ENCODE assay signal across 39 cellular contexts in genomic region chr12:111038075-111038474, GRCh38. TPM values are rescaled to one million over a fixed set of nuclear protein-coding genes. Genes with fewer than 3 reads are reported as not detected.
"Had no signal": no experiment of that assay in that cellular context is flagged by ENCODE, and none has a peak within 500 bp of the region (broad histone marks: within the 10 kb centered on the region; RNA-seq: fewer than 3 reads in every experiment).

No MANE protein-coding gene starts in this region.

- H3K9me3 ChIP-seq: Peyer's patch had no signal

- H3K4me3 ChIP-seq: cardiac muscle cell, Peyer's patch had no signal

- H3K36me3 ChIP-seq: cardiac muscle cell, Peyer's patch, WERI-Rb-1 had no signal

- H3K27ac Mint-ChIP-seq: activated CD4-positive, alpha-beta T cell treated with anti-CD3 and anti-CD28 coated beads, Interleukin-2, amount 10 ng/mL, durations not matched to agents 24 days and 14 days; activated CD8-positive, alpha-beta T cell treated with anti-CD3 and anti-CD28 coated beads for 36 hours; activated naive CD8-positive, alpha-beta T cell treated with anti-CD3 and anti-CD28 coated beads for 36 hours; activated T-cell treated with anti-CD3 and anti-CD28 coated beads, Interleukin-2, amount 50 U/mL, for 72 hours; activated T-helper 17 cell treated with anti-CD3 and anti-CD28 coated beads, Interleukin-2, amount 50 U/mL, for 72 hours had no signal

- H3K9me3 Mint-ChIP-seq: activated CD4-positive, alpha-beta T cell treated with anti-CD3 and anti-CD28 coated beads, Interleukin-2, amount 10 ng/mL, durations not matched to agents 24 days and 14 days; activated CD8-positive, alpha-beta T cell treated with anti-CD3 and anti-CD28 coated beads for 36 hours; activated naive CD8-positive, alpha-beta T cell treated with anti-CD3 and anti-CD28 coated beads for 36 hours; activated T-cell treated with anti-CD3 and anti-CD28 coated beads, Interleukin-2, amount 50 U/mL, for 72 hours; activated T-helper 17 cell treated with anti-CD3 and anti-CD28 coated beads, Interleukin-2, amount 50 U/mL, for 72 hours; central memory CD8-positive, alpha-beta T cell had no signal

- H3K36me3 Mint-ChIP-seq: activated naive CD8-positive, alpha-beta T cell treated with anti-CD3 and anti-CD28 coated beads for 36 hours had no signal

- DNase-seq: activated CD4-positive, alpha-beta T cell treated with anti-CD3 and anti-CD28 coated beads, Interleukin-2, amount 10 ng/mL, durations not matched to agents 24 days and 14 days; activated CD4-positive, alpha-beta T cell treated with anti-CD3 and anti-CD28 coated beads, Interleukin-2, amount 50 U/mL, for 4 hours; activated CD4-positive, CD25-positive, alpha-beta regulatory T cell; activated CD8-positive, alpha-beta T cell treated with anti-CD3 and anti-CD28 coated beads for 36 hours; activated naive CD4-positive, alpha-beta T cell; activated naive CD4-positive, alpha-beta T cell treated with anti-CD3 and anti-CD28 coated beads, Interleukin-2, amount 50 U/mL, for 16 hours; activated naive CD8-positive, alpha-beta T cell treated with anti-CD3 and anti-CD28 coated beads for 36 hours; activated T-cell treated with anti-CD3 and anti-CD28 coated beads, Interleukin-2, amount 50 U/mL, for 1 hour; activated T-cell treated with anti-CD3 and anti-CD28 coated beads, Interleukin-2, amount 50 U/mL, for 72 hours; amniotic stem cell; aorta; Karpas-422; KBM-7; NCI-H1092; NCI-H1417; NCI-H146; NCI-H187; NCI-H2029 treated with DMSO at 0.1 percent for 48 hours; NCI-H2107; NCI-H2171; NCI-H510A; NCI-H526; NCI-H748 treated with DMSO at 0.1 percent for 48 hours; PC-3; Peyer's patch; RPMI8226; SIG-M5; SW 1271; T-helper 1 cell; T-helper 2 cell; T-helper 9 cell; WERI-Rb-1 had no signal

- H3K27ac ChIP-seq: cardiac muscle cell, Peyer's patch, WERI-Rb-1 had no signal

- H3K4me3 Mint-ChIP-seq: activated CD4-positive, alpha-beta T cell treated with anti-CD3 and anti-CD28 coated beads, Interleukin-2, amount 10 ng/mL, durations not matched to agents 24 days and 14 days; activated CD8-positive, alpha-beta T cell treated with anti-CD3 and anti-CD28 coated beads for 36 hours; activated naive CD8-positive, alpha-beta T cell treated with anti-CD3 and anti-CD28 coated beads for 36 hours; activated T-cell treated with anti-CD3 and anti-CD28 coated beads, Interleukin-2, amount 50 U/mL, for 72 hours; activated T-helper 17 cell treated with anti-CD3 and anti-CD28 coated beads, Interleukin-2, amount 50 U/mL, for 72 hours; central memory CD8-positive, alpha-beta T cell had no signal

- ATAC-seq: activated CD8-positive, alpha-beta T cell treated with anti-CD3 and anti-CD28 coated beads for 36 hours; activated T-cell treated with anti-CD3 and anti-CD28 coated beads, Interleukin-2, amount 50 U/mL, for 72 hours; activated T-helper 17 cell treated with anti-CD3 and anti-CD28 coated beads, Interleukin-2, amount 50 U/mL, for 72 hours; PC-3; Right ventricle myocardium inferior; SK-N-SH treated with all-trans-retinoic acid at 6 μM for 48 hours had no signal

RNA-seq across cellular contexts. Expression of gene CUX2, which starts 4.1 kb away (rescaled TPM):
- total RNA-seq: activated CD8-positive, alpha-beta memory T cell treated with anti-CD3 and anti-CD28 coated beads for 36 hours; PC-3; Right ventricle myocardium inferior; SK-MEL-5 had no signal
